ENCODE assay signal across 1 cellular context in the genomic region with DNA sequence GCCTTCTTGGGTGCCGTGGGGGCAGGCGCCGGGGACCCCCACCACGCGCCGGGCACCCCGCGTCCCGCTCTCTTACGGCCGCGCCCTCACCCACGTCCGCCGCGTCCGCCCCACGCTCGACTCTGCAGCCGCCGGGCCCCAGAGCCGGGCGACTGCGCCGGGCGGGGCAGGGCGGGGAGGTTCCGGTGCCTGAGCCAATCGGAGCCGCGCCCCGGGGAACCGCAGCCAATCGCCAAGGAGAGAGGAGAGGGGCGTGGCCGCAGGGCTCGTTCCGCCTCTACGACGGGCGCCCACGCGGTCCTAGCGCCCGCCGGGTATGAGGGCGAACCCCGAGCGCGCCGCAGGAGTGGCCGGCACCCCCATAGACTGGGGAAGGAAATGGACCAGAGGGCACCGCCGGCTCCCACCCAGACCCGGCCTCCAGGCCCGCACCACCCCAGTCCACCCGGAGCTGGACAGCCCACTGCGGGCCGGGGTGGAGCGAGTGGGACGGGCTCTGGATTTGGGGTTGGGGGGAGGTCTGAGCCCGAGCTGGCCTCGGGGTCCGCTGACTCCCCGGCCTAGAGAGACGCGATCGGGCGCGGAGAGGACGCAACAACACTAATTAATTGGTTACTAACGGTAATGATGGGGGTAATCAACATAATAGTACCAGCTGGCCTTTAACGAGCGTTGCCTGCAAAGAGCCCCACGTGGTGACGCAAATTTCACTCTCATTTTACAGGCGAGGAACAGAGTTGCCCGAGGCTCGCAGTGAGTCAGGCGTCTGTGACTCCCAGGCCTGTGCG.
A peak's percentile ranks its signal among the peaks of the same experiment; 100 is the strongest.
TF ChIP-seq lines count a peak whose summit lies in the region.

Gene MFSD12, minus strand, starts transcription at position 126 of the 788 bp plus-strand sequence. CDS start 183 bp downstream, outside the sequence.

TF ChIP-seq in K562, 482 proteins besides CTCF, POLR2A, EP300 and RAD21 (continued from another document and continues in another):
- TF ChIP-seq DEAF1 (CRISPR knock-in tag; IDR thresholded peaks at IDR 0.05) (no peak), CBX5 (IDR thresholded peaks at IDR 0.05; ENCODE audit: borderline replicate concordance, low read depth) (no peak), CBX2 (IDR thresholded peaks at IDR 0.05; ENCODE audit: insufficient read depth, low read length, poor library complexity, severe bottlenecking) (no peak), NFIC (IDR thresholded peaks at IDR 0.05) (no peak), NFRKB (IDR thresholded peaks at IDR 0.05; ENCODE audit: low read depth) (no peak), RNF2 (IDR thresholded peaks at IDR 0.05) (peak; percentile 49; the same call in 1 of the 2 replicates), ZNF12 (CRISPR knock-in tag; IDR thresholded peaks at IDR 0.05) (no peak), EP400 (IDR thresholded peaks at IDR 0.05) (peak; percentile 76), ZNF57 (CRISPR knock-in tag; IDR thresholded peaks at IDR 0.05) (no peak), IRF1 (CRISPR knock-in tag; IDR thresholded peaks at IDR 0.05; ENCODE audit: borderline replicate concordance) (no peak), ZNF217 (CRISPR knock-in tag; IDR thresholded peaks at IDR 0.05) (no peak), TAF7 (tag; IDR thresholded peaks at IDR 0.05) (no peak), ZNF584 (CRISPR knock-in tag; IDR thresholded peaks at IDR 0.05; ENCODE audit: low read depth) (no peak), RAD51 (IDR thresholded peaks at IDR 0.05; ENCODE audit: borderline replicate concordance, low read depth) (peak; percentile 33; the same call in 1 of the 2 replicates), CBFA2T2 (conservative IDR thresholded peaks at IDR 0.05) (no peak), ZNF407 (IDR thresholded peaks at IDR 0.05; ENCODE audit: low read depth) (no peak), BRD9 (IDR thresholded peaks at IDR 0.05; ENCODE audit: low read depth, partially characterized antibody) (no peak), ZNF140 (CRISPR knock-in tag; IDR thresholded peaks at IDR 0.05) (no peak), ZFP30 (CRISPR knock-in tag; IDR thresholded peaks at IDR 0.05; ENCODE audit: borderline replicate concordance) (no peak), KAT2B (IDR thresholded peaks at IDR 0.05; ENCODE audit: low read depth, low read length) (no peak), RFX1 (IDR thresholded peaks at IDR 0.05) (no peak), ERF (CRISPR knock-in tag; IDR thresholded peaks at IDR 0.05) (no peak), SAFB2 (IDR thresholded peaks at IDR 0.05; ENCODE audit: borderline replicate concordance, low read depth, low read length, severe bottlenecking) (no peak), MAFF (IDR thresholded peaks at IDR 0.05; ENCODE audit: low read length) (no peak), WHSC1 (IDR thresholded peaks at IDR 0.05; ENCODE audit: low read length) (no peak), BHLHE40 (IDR thresholded peaks at IDR 0.05; ENCODE audit: low read length) (no peak; the same call in 1 of the 2 replicates), CUX1 (CRISPR knock-in tag; IDR thresholded peaks at IDR 0.05) (no peak), GTF2F1 (IDR thresholded peaks at IDR 0.05; ENCODE audit: low read depth, low read length) (no peak), E2F3 (CRISPR knock-in tag; IDR thresholded peaks at IDR 0.05) (peak; percentile 15; the same call in 1 of the 2 replicates), PHF20 (IDR thresholded peaks at IDR 0.05; ENCODE audit: partially characterized antibody) (peak; percentile 54), PRPF4 (IDR thresholded peaks at IDR 0.05; ENCODE audit: insufficient read depth, low read depth, low read length, poor library complexity, severe bottlenecking) (no peak)
- TF ChIP-seq, protein P1, sequence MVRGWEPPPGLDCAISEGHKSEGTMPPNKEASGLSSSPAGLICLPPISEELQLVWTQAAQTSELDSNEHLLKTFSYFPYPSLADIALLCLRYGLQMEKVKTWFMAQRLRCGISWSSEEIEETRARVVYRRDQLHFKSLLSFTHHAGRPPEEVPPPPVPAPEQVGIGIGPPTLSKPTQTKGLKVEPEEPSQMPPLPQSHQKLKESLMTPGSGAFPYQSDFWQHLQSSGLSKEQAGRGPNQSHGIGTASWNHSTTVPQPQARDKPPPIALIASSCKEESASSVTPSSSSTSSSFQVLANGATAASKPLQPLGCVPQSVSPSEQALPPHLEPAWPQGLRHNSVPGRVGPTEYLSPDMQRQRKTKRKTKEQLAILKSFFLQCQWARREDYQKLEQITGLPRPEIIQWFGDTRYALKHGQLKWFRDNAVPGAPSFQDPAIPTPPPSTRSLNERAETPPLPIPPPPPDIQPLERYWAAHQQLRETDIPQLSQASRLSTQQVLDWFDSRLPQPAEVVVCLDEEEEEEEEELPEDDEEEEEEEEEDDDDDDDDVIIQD (CRISPR knock-in tag; IDR thresholded peaks at IDR 0.05), result no peak
- TF ChIP-seq, protein P2, sequence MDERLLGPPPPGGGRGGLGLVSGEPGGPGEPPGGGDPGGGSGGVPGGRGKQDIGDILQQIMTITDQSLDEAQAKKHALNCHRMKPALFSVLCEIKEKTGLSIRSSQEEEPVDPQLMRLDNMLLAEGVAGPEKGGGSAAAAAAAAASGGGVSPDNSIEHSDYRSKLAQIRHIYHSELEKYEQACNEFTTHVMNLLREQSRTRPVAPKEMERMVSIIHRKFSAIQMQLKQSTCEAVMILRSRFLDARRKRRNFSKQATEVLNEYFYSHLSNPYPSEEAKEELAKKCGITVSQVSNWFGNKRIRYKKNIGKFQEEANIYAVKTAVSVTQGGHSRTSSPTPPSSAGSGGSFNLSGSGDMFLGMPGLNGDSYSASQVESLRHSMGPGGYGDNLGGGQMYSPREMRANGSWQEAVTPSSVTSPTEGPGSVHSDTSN (CRISPR knock-in tag; IDR thresholded peaks at IDR 0.05; ENCODE audit: low read depth), result no peak
- TF ChIP-seq, protein P2 (tag; conservative IDR thresholded peaks at IDR 0.05; ENCODE audit: low read depth), result no peak
- TF ChIP-seq, protein P3, sequence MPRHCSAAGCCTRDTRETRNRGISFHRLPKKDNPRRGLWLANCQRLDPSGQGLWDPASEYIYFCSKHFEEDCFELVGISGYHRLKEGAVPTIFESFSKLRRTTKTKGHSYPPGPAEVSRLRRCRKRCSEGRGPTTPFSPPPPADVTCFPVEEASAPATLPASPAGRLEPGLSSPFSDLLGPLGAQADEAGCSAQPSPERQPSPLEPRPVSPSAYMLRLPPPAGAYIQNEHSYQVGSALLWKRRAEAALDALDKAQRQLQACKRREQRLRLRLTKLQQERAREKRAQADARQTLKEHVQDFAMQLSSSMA (CRISPR knock-in tag; IDR thresholded peaks at IDR 0.05), result no peak
